In genomic region chr9:35756743-35757526, GRCh38 we compare ENCODE assay signal across 8 cellular contexts. TPM values are rescaled to one million over a fixed set of nuclear protein-coding genes. Genes with fewer than 3 reads are reported as not detected.
DNase-seq lines count a peak whose midpoint lies in the region; ATAC-seq and TF ChIP-seq lines count a peak whose summit lies in the region.

No MANE protein-coding gene starts in this region.

- TF ChIP-seq RAD21 in liver (IDR thresholded peaks at IDR 0.05), result no peak

- H3K27ac ChIP-seq in GM23338 (ENCODE audit: low read depth) (peak overlapping the region; percentile 99), WERI-Rb-1 (peak overlapping the region; percentile 87), coronary artery (peak overlapping the region; percentile 86 to 93), liver (ENCODE audit: low read depth in 1 of 2, low read length in 2 of 2) (peak overlapping the region; percentile 82 to 98)

- peak overlapping the region; percentile 73 to 79 for H3K9ac ChIP-seq in liver (ENCODE audit: low read depth in 1 of 2, low read length in 2 of 2)

- peaks cover 43% of the 10 kb centered on the region for H3K79me2 ChIP-seq in GM23338 (replicated peaks; ENCODE audit: insufficient read depth)

- TF ChIP-seq CTCF in GM23338 (conservative IDR thresholded peaks at IDR 0.05; ENCODE audit: low read depth in 2 of 2), result no peak
- TF ChIP-seq CTCF in NB4 (IDR thresholded peaks at IDR 0.05; ENCODE audit: low read depth, low read length), result no peak
- no peak for TF ChIP-seq CTCF in WERI-Rb-1 (IDR thresholded peaks at IDR 0.05; ENCODE audit: low read depth, low read length)
- TF ChIP-seq CTCF in coronary artery (IDR thresholded peaks at IDR 0.05), result peak; percentile 8
- no peak for TF ChIP-seq CTCF in liver (IDR thresholded peaks at IDR 0.05; ENCODE audit: low read depth, low read length, missing input control)

- peak; percentile 61 for DNase-seq in G401 (ENCODE audit: low spot score)
- peak; percentile 85 for DNase-seq in GM23338 (ENCODE audit: low spot score)
- DNase-seq in NB4 (ENCODE audit: low read depth), result peak; percentile 76
- DNase-seq in WERI-Rb-1, result peak; percentile 68
- no peak for DNase-seq in coronary artery (ENCODE audit: low spot score)
- peak; percentile 28 to 75 for DNase-seq in stimulated activated CD4-positive, alpha-beta T cell treated with anti-CD3 and anti-CD28 coated beads, Interleukin-4, amount 100 ng/mL, for 48 hours (ENCODE audit: low read depth in 2 of 2)

- peaks cover 32% of the 10 kb centered on the region for H3K4me1 Mint-ChIP-seq in GM23338

- no peaks in the 10 kb centered on the region for H3K9me3 ChIP-seq in WERI-Rb-1 (ENCODE audit: severe bottlenecking)
- no peaks in the 10 kb centered on the region for H3K9me3 ChIP-seq in liver (ENCODE audit: control insufficient read depth in 4 of 4, low read length in 3 of 4)

- in situ Hi-C loops in G401 (cut with HindIII; ENCODE audit: low sequenced_read_pairs), result no loop called here

- H3K27me3 Mint-ChIP-seq in GM23338 (ENCODE audit: insufficient read depth, low read depth, poor library complexity), result peaks cover 6% of the 10 kb centered on the region

- peak; percentile 82 for ATAC-seq in GM23338
- ATAC-seq in GM18873 (IDR thresholded peaks at IDR 0.05; ENCODE audit: low FRiP score, unreplicated experiment), result no peak

- no peaks in the 10 kb centered on the region; the same call in 1 of the 3 replicates for H3K9me3 Mint-ChIP-seq in GM23338

- H3K9me2 ChIP-seq in GM23338 (ENCODE audit: insufficient read depth), result no peaks in the 10 kb centered on the region

- H3K27me3 ChIP-seq in GM23338 (ENCODE audit: insufficient read depth) (no peaks in the 10 kb centered on the region), WERI-Rb-1 (ENCODE audit: insufficient read depth, low read depth, severe bottlenecking) (no peaks in the 10 kb centered on the region), liver (ENCODE audit: control insufficient read depth in 4 of 4, insufficient read depth in 4 of 4, low read length in 3 of 4) (no peaks in the 10 kb centered on the region)

- peak overlapping the region; percentile 94 for H3K4me3 Mint-ChIP-seq in GM23338

- WGBS in liver, result 2% methylated on average over 53 of the region's 53 CpGs

- H3K4me2 ChIP-seq in GM23338, result peak overlapping the region; percentile 89

- H3F3A ChIP-seq in GM23338 (replicated peaks; ENCODE audit: low read depth), result peaks cover 18% of the 10 kb centered on the region; the same call in 1 of the 2 replicates

- H3K4me3 ChIP-seq in GM23338 (peak overlapping the region; percentile 98), NB4 (ENCODE audit: low read depth, low read length) (peak overlapping the region; percentile 68), WERI-Rb-1 (ENCODE audit: low read depth, low read length) (peak overlapping the region; percentile 90), coronary artery (peak overlapping the region; percentile 77), liver (ENCODE audit: low read depth in 1 of 3, low read length in 3 of 3) (peak overlapping the region; percentile 72 to 87 (median 78))

- H2AFZ ChIP-seq in GM23338, result peak overlapping the region; percentile 95

- H3K4me1 ChIP-seq in GM23338 (ENCODE audit: insufficient read depth), result peaks cover 18% of the 10 kb centered on the region
- peaks cover 7 to 24% (median 12%) of the 10 kb centered on the region in 4 donors for H3K4me1 ChIP-seq in liver (ENCODE audit: control insufficient read depth in 4 of 4, insufficient read depth in 4 of 4, low read length in 3 of 4)

- H3K36me3 Mint-ChIP-seq in GM23338 (ENCODE audit: low read depth), result peaks cover 37% of the 10 kb centered on the region

- H4K20me1 ChIP-seq in GM23338 (replicated peaks; ENCODE audit: insufficient read depth), result peaks cover 3% of the 10 kb centered on the region; the same call in 1 of the 2 replicates

- no peaks in the 10 kb centered on the region for H3K36me3 ChIP-seq in GM23338 (ENCODE audit: insufficient read depth)
- H3K36me3 ChIP-seq in WERI-Rb-1, result peaks cover 26% of the 10 kb centered on the region
- H3K36me3 ChIP-seq in liver (ENCODE audit: control insufficient read depth in 4 of 4, insufficient read depth in 3 of 4, low read depth in 1 of 4, low read length in 3 of 4), result peaks cover 10 to 27% (median 23%) of the 10 kb centered on the region in 4 donors

- H3K27ac Mint-ChIP-seq in GM23338, result peak overlapping the region; percentile 98

- TF ChIP-seq POLR2A in NB4 (IDR thresholded peaks at IDR 0.05; ENCODE audit: extremely low read depth, insufficient read length), result peak; percentile 27

TF ChIP-seq in GM23338, 12 proteins besides CTCF, POLR2A, EP300 and RAD21 (continues in another document):
- TF ChIP-seq POLR2AphosphoS5 (IDR thresholded peaks at IDR 0.05; ENCODE audit: low read depth), result peak; percentile 53
- TF ChIP-seq, protein P1, sequence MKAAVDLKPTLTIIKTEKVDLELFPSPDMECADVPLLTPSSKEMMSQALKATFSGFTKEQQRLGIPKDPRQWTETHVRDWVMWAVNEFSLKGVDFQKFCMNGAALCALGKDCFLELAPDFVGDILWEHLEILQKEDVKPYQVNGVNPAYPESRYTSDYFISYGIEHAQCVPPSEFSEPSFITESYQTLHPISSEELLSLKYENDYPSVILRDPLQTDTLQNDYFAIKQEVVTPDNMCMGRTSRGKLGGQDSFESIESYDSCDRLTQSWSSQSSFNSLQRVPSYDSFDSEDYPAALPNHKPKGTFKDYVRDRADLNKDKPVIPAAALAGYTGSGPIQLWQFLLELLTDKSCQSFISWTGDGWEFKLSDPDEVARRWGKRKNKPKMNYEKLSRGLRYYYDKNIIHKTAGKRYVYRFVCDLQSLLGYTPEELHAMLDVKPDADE (IDR thresholded peaks at IDR 0.05), result peak; percentile 21; the same call in 1 of the 2 replicates

TF ChIP-seq in liver, 16 proteins besides CTCF, POLR2A, EP300 and RAD21:
- peak; percentile 28 for TF ChIP-seq YY1 (IDR thresholded peaks at IDR 0.05)
- no peak for TF ChIP-seq HNF4A (conservative IDR thresholded peaks at IDR 0.05)

RNA-seq across cellular contexts. Expression of gene MSMP, which starts 2.9 kb away (rescaled TPM):
- total RNA-seq in G401 (2014; rRNA removed; shearing (Covaris generic)), result not detected in 2 replicates
- total RNA-seq in GM23338 (2014; rRNA removed; shearing (Covaris generic)), result not detected in 2 replicates
- polyA plus RNA-seq in GM23338 (2016; fragmentation: Nextera tagmentation; extraction: Ambion mirVana), result 0.57 and 0.81 TPM in 2 replicates
- not detected for total RNA-seq in liver
- not detected for polyA plus RNA-seq in liver

RNA-seq across cellular contexts. Expression of gene RGP1, which starts 7.8 kb away (rescaled TPM):
- 13.8 and 15.0 TPM in 2 replicates for total RNA-seq in G401 (2014; rRNA removed; shearing (Covaris generic))
- total RNA-seq in GM23338 (2014; rRNA removed; shearing (Covaris generic)), result 12.9 and 16.0 TPM in 2 replicates
- polyA plus RNA-seq in GM23338 (2016; fragmentation: Nextera tagmentation; extraction: Ambion mirVana), result 2.7 and 2.8 TPM in 2 replicates
- total RNA-seq in liver, result 10 to 100 TPM in 1 of 2 donors, 1 to 10 TPM in 1; 5.1 to 10.7 TPM
- polyA plus RNA-seq in liver, result 1 to 10 TPM; 2.6 to 6.6 TPM

RNA-seq across cellular contexts. Expression of gene GBA2, which starts 7.9 kb away (rescaled TPM):
- 37.2 and 48.6 TPM in 2 replicates for total RNA-seq in G401 (2014; rRNA removed; shearing (Covaris generic))
- total RNA-seq in GM23338 (2014; rRNA removed; shearing (Covaris generic)), result 80.1 and 80.2 TPM in 2 replicates
- polyA plus RNA-seq in GM23338 (2016; fragmentation: Nextera tagmentation; extraction: Ambion mirVana), result 32.1 and 32.8 TPM in 2 replicates
- total RNA-seq in liver, result 10 to 100 TPM; 24.1 to 65.3 TPM
- polyA plus RNA-seq in liver, result 10 to 100 TPM; 24.5 to 27.1 TPM

RNA-seq across cellular contexts. Expression of gene CREB3, which starts 24.5 kb away (rescaled TPM):
- total RNA-seq in G401 (2014; rRNA removed; shearing (Covaris generic)), result 40.3 and 46.0 TPM in 2 replicates
- 24.9 and 32.4 TPM in 2 replicates for total RNA-seq in GM23338 (2014; rRNA removed; shearing (Covaris generic))
- polyA plus RNA-seq in GM23338 (2016; fragmentation: Nextera tagmentation; extraction: Ambion mirVana) (19.2 and 20.3 TPM in 2 replicates), liver (10 to 100 TPM; 14.9 to 21.4 TPM)
- total RNA-seq in liver, result 10 to 100 TPM in 1 of 2 donors, 1 to 10 TPM in 1; 9.2 to 21.3 TPM

RNA-seq across cellular contexts. Expression of gene TLN1, which starts 24.9 kb away (rescaled TPM):
- total RNA-seq in G401 (2014; rRNA removed; shearing (Covaris generic)), result 146 and 195 TPM in 2 replicates
- 116 and 120 TPM in 2 replicates for total RNA-seq in GM23338 (2014; rRNA removed; shearing (Covaris generic))
- polyA plus RNA-seq in GM23338 (2016; fragmentation: Nextera tagmentation; extraction: Ambion mirVana), result 21.5 and 26.0 TPM in 2 replicates
- total RNA-seq in liver, result 100 to 1,000 TPM; 149 to 184 TPM
- 100 to 1,000 TPM in 1 of 2 donors, 10 to 100 TPM in 1; 24.5 to 102 TPM for polyA plus RNA-seq in liver
